Comparison of ENCODE assay signal across 1 cellular context in the genomic region with DNA sequence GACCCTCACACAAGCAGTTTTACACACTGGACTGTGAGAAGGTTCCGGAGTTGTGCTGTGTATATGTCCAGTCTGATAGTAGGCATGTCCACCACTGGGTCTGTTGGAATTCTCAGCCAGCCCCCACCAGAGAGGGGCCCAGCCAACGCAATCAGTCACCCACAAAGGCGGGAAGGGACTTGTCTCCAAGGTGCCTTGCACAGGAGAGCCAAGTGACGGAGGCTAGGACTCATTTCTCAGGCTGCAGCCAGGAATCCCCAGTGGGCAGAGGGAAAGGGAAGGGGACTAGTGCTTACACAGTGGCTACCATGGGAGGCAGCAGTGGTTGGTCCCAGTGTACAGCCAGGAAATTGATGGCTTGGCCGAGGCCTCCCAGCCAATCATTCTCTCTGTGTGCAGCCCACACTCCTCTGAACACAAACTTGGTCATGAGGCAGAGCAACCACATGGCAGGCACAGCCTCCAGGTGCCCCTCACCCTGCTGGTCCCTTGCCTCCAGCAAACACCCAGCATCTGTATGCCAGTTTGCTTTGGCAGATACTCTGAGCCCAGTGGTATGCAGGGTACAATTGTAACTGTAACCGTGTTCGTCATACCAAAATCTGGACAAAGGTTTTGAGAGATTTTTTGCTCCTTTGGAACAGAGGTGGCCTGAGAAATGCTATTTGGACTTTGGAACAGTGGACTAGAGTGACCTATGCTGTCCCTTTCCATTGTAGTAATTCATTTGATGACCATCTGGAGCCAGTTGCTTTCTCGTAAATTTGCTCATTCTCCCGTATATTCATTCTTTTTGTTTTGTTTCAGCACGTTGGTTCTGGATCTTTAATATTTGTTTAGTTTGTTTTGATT.
TF ChIP-seq lines count a peak whose summit lies in the region.

No MANE protein-coding gene starts in this region.

TF ChIP-seq in HepG2, 621 proteins besides CTCF, POLR2A, EP300 and RAD21 (continued from another document and continues in another):
- TF ChIP-seq, protein P1, sequence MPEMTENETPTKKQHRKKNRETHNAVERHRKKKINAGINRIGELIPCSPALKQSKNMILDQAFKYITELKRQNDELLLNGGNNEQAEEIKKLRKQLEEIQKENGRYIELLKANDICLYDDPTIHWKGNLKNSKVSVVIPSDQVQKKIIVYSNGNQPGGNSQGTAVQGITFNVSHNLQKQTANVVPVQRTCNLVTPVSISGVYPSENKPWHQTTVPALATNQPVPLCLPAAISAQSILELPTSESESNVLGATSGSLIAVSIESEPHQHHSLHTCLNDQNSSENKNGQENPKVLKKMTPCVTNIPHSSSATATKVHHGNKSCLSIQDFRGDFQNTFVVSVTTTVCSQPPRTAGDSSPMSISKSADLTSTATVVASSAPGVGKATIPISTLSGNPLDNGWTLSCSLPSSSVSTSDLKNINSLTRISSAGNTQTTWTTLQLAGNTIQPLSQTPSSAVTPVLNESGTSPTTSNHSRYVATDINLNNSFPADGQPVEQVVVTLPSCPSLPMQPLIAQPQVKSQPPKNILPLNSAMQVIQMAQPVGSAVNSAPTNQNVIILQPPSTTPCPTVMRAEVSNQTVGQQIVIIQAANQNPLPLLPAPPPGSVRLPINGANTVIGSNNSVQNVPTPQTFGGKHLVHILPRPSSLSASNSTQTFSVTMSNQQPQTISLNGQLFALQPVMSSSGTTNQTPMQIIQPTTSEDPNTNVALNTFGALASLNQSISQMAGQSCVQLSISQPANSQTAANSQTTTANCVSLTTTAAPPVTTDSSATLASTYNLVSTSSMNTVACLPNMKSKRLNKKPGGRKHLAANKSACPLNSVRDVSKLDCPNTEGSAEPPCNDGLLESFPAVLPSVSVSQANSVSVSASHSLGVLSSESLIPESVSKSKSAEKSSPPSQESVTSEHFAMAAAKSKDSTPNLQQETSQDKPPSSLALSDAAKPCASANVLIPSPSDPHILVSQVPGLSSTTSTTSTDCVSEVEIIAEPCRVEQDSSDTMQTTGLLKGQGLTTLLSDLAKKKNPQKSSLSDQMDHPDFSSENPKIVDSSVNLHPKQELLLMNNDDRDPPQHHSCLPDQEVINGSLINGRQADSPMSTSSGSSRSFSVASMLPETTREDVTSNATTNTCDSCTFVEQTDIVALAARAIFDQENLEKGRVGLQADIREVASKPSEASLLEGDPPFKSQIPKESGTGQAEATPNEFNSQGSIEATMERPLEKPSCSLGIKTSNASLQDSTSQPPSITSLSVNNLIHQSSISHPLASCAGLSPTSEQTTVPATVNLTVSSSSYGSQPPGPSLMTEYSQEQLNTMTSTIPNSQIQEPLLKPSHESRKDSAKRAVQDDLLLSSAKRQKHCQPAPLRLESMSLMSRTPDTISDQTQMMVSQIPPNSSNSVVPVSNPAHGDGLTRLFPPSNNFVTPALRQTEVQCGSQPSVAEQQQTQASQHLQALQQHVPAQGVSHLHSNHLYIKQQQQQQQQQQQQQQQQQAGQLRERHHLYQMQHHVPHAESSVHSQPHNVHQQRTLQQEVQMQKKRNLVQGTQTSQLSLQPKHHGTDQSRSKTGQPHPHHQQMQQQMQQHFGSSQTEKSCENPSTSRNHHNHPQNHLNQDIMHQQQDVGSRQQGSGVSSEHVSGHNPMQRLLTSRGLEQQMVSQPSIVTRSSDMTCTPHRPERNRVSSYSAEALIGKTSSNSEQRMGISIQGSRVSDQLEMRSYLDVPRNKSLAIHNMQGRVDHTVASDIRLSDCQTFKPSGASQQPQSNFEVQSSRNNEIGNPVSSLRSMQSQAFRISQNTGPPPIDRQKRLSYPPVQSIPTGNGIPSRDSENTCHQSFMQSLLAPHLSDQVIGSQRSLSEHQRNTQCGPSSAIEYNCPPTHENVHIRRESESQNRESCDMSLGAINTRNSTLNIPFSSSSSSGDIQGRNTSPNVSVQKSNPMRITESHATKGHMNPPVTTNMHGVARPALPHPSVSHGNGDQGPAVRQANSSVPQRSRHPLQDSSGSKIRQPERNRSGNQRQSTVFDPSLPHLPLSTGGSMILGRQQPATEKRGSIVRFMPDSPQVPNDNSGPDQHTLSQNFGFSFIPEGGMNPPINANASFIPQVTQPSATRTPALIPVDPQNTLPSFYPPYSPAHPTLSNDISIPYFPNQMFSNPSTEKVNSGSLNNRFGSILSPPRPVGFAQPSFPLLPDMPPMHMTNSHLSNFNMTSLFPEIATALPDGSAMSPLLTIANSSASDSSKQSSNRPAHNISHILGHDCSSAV (CRISPR knock-in tag; IDR thresholded peaks at IDR 0.05; ENCODE audit: borderline replicate concordance), result no peak
- TF ChIP-seq MEIS2 (CRISPR knock-in tag; IDR thresholded peaks at IDR 0.05), result no peak
- TF ChIP-seq TBP (CRISPR knock-in tag; IDR thresholded peaks at IDR 0.05), result no peak
- peak; percentile 92 for TF ChIP-seq TEAD3 (CRISPR knock-in tag; optimal IDR thresholded peaks at IDR 0.05; ENCODE audit: borderline replicate concordance)
- TF ChIP-seq SYNCRIP (IDR thresholded peaks at IDR 0.05; ENCODE audit: insufficient read depth, low read depth, low read length), result no peak
- no peak for TF ChIP-seq ZNF224 (CRISPR knock-in tag; IDR thresholded peaks at IDR 0.05)
- no peak for TF ChIP-seq ZNF530 (CRISPR knock-in tag; IDR thresholded peaks at IDR 0.05; ENCODE audit: low read depth)
- TF ChIP-seq KDM4B (CRISPR knock-in tag; IDR thresholded peaks at IDR 0.05), result peak; percentile 91
- peak in 1 of 2 experiments; percentile 53; a peak in 1 of 4 replicates for TF ChIP-seq NR2F1 (CRISPR knock-in tag; IDR thresholded peaks at IDR 0.05)
- TF ChIP-seq, protein P2, sequence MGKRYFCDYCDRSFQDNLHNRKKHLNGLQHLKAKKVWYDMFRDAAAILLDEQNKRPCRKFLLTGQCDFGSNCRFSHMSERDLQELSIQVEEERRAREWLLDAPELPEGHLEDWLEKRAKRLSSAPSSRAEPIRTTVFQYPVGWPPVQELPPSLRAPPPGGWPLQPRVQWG (CRISPR knock-in tag; IDR thresholded peaks at IDR 0.05; ENCODE audit: borderline replicate concordance, low read depth), result no peak
- TF ChIP-seq KAT7 (CRISPR knock-in tag; IDR thresholded peaks at IDR 0.05; ENCODE audit: borderline replicate concordance), result peak; percentile 31; the same call in 1 of the 2 replicates
- TF ChIP-seq ZNF274 (CRISPR knock-in tag; IDR thresholded peaks at IDR 0.05), result peak; percentile 95
- no peak for TF ChIP-seq ZNF432 (CRISPR knock-in tag; IDR thresholded peaks at IDR 0.05; ENCODE audit: borderline replicate concordance)
- no peak for TF ChIP-seq PAF1 (CRISPR knock-in tag; IDR thresholded peaks at IDR 0.05)
- TF ChIP-seq, protein P3, sequence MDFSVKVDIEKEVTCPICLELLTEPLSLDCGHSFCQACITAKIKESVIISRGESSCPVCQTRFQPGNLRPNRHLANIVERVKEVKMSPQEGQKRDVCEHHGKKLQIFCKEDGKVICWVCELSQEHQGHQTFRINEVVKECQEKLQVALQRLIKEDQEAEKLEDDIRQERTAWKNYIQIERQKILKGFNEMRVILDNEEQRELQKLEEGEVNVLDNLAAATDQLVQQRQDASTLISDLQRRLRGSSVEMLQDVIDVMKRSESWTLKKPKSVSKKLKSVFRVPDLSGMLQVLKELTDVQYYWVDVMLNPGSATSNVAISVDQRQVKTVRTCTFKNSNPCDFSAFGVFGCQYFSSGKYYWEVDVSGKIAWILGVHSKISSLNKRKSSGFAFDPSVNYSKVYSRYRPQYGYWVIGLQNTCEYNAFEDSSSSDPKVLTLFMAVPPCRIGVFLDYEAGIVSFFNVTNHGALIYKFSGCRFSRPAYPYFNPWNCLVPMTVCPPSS (IDR thresholded peaks at IDR 0.05), result no peak
- TF ChIP-seq ZSCAN30 (CRISPR knock-in tag; IDR thresholded peaks at IDR 0.05), result no peak
- TF ChIP-seq, protein P4, sequence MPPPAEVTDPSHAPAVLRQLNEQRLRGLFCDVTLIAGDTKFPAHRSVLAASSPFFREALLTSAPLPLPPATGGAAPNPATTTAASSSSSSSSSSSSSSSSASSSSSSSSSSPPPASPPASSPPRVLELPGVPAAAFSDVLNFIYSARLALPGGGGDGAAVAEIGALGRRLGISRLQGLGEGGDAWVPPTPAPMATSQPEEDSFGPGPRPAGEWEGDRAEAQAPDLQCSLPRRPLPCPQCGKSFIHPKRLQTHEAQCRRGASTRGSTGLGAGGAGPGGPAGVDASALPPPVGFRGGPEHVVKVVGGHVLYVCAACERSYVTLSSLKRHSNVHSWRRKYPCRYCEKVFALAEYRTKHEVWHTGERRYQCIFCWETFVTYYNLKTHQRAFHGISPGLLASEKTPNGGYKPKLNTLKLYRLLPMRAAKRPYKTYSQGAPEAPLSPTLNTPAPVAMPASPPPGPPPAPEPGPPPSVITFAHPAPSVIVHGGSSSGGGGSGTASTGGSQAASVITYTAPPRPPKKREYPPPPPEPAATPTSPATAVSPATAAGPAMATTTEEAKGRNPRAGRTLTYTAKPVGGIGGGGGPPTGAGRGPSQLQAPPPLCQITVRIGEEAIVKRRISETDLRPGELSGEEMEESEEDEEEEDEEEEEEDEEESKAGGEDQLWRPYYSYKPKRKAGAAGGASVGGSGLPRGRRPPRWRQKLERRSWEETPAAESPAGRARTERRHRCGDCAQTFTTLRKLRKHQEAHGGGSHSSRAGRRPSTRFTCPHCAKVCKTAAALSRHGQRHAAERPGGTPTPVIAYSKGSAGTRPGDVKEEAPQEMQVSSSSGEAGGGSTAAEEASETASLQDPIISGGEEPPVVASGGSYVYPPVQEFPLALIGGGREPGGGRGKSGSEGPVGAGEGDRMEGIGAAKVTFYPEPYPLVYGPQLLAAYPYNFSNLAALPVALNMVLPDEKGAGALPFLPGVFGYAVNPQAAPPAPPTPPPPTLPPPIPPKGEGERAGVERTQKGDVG (CRISPR knock-in tag; IDR thresholded peaks at IDR 0.05; ENCODE audit: borderline replicate concordance), result peak; percentile 57
- TF ChIP-seq ISX (CRISPR knock-in tag; conservative IDR thresholded peaks at IDR 0.05), result no peak
- TF ChIP-seq RBM22 (optimal IDR thresholded peaks at IDR 0.05; ENCODE audit: low read length), result peak; percentile 51
- TF ChIP-seq, protein P5, sequence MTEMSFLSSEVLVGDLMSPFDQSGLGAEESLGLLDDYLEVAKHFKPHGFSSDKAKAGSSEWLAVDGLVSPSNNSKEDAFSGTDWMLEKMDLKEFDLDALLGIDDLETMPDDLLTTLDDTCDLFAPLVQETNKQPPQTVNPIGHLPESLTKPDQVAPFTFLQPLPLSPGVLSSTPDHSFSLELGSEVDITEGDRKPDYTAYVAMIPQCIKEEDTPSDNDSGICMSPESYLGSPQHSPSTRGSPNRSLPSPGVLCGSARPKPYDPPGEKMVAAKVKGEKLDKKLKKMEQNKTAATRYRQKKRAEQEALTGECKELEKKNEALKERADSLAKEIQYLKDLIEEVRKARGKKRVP (CRISPR knock-in tag; IDR thresholded peaks at IDR 0.05), result 0 out of 4 replicates have a peak, but pooled peaks of 1 of the 2 experiments have one; percentile 24
- TF ChIP-seq ZNF746 (CRISPR knock-in tag; IDR thresholded peaks at IDR 0.05), result peak; percentile 54; the same call in 1 of the 2 replicates
- no peak for TF ChIP-seq ZNF773 (CRISPR knock-in tag; IDR thresholded peaks at IDR 0.05; ENCODE audit: borderline replicate concordance)
- no peak for TF ChIP-seq DR1 (CRISPR knock-in tag; IDR thresholded peaks at IDR 0.05)
- TF ChIP-seq, protein P6, sequence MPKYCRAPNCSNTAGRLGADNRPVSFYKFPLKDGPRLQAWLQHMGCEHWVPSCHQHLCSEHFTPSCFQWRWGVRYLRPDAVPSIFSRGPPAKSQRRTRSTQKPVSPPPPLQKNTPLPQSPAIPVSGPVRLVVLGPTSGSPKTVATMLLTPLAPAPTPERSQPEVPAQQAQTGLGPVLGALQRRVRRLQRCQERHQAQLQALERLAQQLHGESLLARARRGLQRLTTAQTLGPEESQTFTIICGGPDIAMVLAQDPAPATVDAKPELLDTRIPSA (CRISPR knock-in tag; IDR thresholded peaks at IDR 0.05; ENCODE audit: borderline replicate concordance), result no peak
- TF ChIP-seq, protein P7, sequence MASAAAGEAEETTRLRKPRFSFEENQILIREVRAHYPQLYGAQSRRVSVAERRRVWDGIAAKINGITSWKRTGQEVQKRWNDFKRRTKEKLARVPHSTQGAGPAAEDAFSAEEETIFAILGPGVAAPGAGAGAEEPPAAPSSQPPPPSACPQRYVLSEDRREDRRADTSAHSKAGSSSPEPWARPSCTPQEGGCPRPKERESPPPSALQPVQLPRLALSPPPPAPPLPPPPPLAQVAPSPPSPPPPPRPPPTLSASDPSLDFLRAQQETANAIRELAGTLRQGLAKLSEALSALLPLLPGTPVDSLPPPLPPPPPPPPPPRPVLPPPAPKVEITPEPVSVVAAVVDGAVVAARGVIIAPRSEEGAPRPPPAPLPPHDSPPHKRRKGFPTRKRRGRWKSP (CRISPR knock-in tag; IDR thresholded peaks at IDR 0.05), result no peak
- no peak for TF ChIP-seq TEAD2 (CRISPR knock-in tag; IDR thresholded peaks at IDR 0.05)
- peak; percentile 48; the same call in 1 of the 2 replicates for TF ChIP-seq ZNF768 (CRISPR knock-in tag; IDR thresholded peaks at IDR 0.05)
- peak; percentile 60; the same call in 1 of the 2 replicates for TF ChIP-seq KDM3A (CRISPR knock-in tag; IDR thresholded peaks at IDR 0.05; ENCODE audit: low read depth)
- peak; percentile 45; the same call in 1 of the 2 replicates for TF ChIP-seq NR2F2 (IDR thresholded peaks at IDR 0.05; ENCODE audit: borderline replicate concordance, low read depth)
- TF ChIP-seq ZNF10 (CRISPR knock-in tag; IDR thresholded peaks at IDR 0.05; ENCODE audit: borderline replicate concordance, low read depth), result no peak
- TF ChIP-seq, protein P8, sequence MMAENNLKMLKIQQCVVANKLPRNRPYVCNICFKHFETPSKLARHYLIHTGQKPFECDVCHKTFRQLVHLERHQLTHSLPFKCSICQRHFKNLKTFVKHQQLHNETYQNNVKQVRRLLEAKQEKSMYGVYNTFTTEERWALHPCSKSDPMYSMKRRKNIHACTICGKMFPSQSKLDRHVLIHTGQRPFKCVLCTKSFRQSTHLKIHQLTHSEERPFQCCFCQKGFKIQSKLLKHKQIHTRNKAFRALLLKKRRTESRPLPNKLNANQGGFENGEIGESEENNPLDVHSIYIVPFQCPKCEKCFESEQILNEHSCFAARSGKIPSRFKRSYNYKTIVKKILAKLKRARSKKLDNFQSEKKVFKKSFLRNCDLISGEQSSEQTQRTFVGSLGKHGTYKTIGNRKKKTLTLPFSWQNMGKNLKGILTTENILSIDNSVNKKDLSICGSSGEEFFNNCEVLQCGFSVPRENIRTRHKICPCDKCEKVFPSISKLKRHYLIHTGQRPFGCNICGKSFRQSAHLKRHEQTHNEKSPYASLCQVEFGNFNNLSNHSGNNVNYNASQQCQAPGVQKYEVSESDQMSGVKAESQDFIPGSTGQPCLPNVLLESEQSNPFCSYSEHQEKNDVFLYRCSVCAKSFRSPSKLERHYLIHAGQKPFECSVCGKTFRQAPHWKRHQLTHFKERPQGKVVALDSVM (CRISPR knock-in tag; IDR thresholded peaks at IDR 0.05), result peak; percentile 57
- TF ChIP-seq HES4 (CRISPR knock-in tag; IDR thresholded peaks at IDR 0.05; ENCODE audit: borderline replicate concordance), result 0 out of 2 replicates have a peak, but pooled peaks have one; percentile 66
- 0 out of 2 replicates have a peak, but pooled peaks have one; percentile 49 for TF ChIP-seq RNF2 (conservative IDR thresholded peaks at IDR 0.05; ENCODE audit: low read depth)
- TF ChIP-seq, protein P9, sequence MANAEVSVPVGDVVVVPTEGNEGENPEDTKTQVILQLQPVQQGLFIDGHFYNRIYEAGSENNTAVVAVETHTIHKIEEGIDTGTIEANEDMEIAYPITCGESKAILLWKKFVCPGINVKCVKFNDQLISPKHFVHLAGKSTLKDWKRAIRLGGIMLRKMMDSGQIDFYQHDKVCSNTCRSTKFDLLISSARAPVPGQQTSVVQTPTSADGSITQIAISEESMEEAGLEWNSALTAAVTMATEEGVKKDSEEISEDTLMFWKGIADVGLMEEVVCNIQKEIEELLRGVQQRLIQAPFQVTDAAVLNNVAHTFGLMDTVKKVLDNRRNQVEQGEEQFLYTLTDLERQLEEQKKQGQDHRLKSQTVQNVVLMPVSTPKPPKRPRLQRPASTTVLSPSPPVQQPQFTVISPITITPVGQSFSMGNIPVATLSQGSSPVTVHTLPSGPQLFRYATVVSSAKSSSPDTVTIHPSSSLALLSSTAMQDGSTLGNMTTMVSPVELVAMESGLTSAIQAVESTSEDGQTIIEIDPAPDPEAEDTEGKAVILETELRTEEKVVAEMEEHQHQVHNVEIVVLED (CRISPR knock-in tag; IDR thresholded peaks at IDR 0.05; ENCODE audit: borderline replicate concordance), result peak; percentile 14; the same call in 1 of the 2 replicates
- TF ChIP-seq ZNF292 (CRISPR knock-in tag; IDR thresholded peaks at IDR 0.05; ENCODE audit: borderline replicate concordance, low read depth), result peak; percentile 89
